22 cellular contexts compared by ENCODE assay signal in genomic region chr4:25827897-25828296, GRCh38.
"Had no signal": no experiment of that assay in that cellular context is flagged by ENCODE, and none has a peak within 500 bp of the region (broad histone marks: within the 10 kb centered on the region; RNA-seq: fewer than 3 reads in every experiment).

No MANE protein-coding gene starts in this region.

- DNase-seq: activated CD4-positive, alpha-beta T cell treated with anti-CD3 and anti-CD28 coated beads for 36 hours; activated CD4-positive, CD25-positive, alpha-beta regulatory T cell; activated CD8-positive, alpha-beta memory T cell treated with anti-CD3 and anti-CD28 coated beads, Interleukin-2, amount 10 ng/mL, durations not matched to agents 7 days and 5 days; activated CD8-positive, alpha-beta T cell treated with anti-CD3 and anti-CD28 coated beads, Interleukin-2, amount 10 ng/mL, durations not matched to agents 7 days and 5 days; activated T-cell treated with anti-CD3 and anti-CD28 coated beads, Interleukin-2, amount 50 U/mL, for 48 hours; anterior cingulate cortex; dermis blood vessel endothelial cell; effector CD4-positive, alpha-beta T cell; islet precursor cell; mammary epithelial cell; naive thymus-derived CD8-positive, alpha-beta T cell; nucleus accumbens; pancreas; retina; sigmoid colon; stimulated activated CD4-positive, alpha-beta T cell treated with anti-CD3 and anti-CD28 coated beads, Interleukin-4, amount 100 ng/mL, for 24 hours; stimulated activated naive CD4-positive, alpha-beta T cell; T-helper 1 cell had no signal

- ATAC-seq: activated CD4-positive, alpha-beta T cell treated with anti-CD3 and anti-CD28 coated beads for 36 hours; activated CD8-positive, alpha-beta memory T cell treated with anti-CD3 and anti-CD28 coated beads, Interleukin-2, amount 10 ng/mL, durations not matched to agents 7 days and 5 days; activated CD8-positive, alpha-beta T cell treated with anti-CD3 and anti-CD28 coated beads, Interleukin-2, amount 10 ng/mL, durations not matched to agents 7 days and 5 days; naive thymus-derived CD8-positive, alpha-beta T cell had no signal

- H3K4me3 ChIP-seq: hepatocyte, pancreas, prostate gland, sigmoid colon, suprapubic skin, tibial nerve had no signal
